16 cellular contexts compared by ENCODE assay signal in genomic region chr4:148786699-148787098, GRCh38.
A peak's percentile ranks its signal among the peaks of the same experiment; 100 is the strongest.
DNase-seq lines count a peak whose midpoint lies in the region; ATAC-seq and TF ChIP-seq lines count a peak whose summit lies in the region.
"Had no signal": no experiment of that assay in that cellular context is flagged by ENCODE, and none has a peak within 500 bp of the region (broad histone marks: within the 10 kb centered on the region; RNA-seq: fewer than 3 reads in every experiment).

No MANE protein-coding gene starts in this region.

- no peaks in the 10 kb centered on the region for H3K9me3 Mint-ChIP-seq in type B pancreatic cell
- H3K9me3 Mint-ChIP-seq: CD4-positive, alpha-beta T cell; GM23338; H9 had no signal

- no peaks in the 10 kb centered on the region for H4K20me1 ChIP-seq in OCI-LY3 (ENCODE audit: insufficient read depth, low read length)

- intact Hi-C loops in left colon (cut with DNase I, micrococcal nuclease) = no loop called here

- H3K4ac ChIP-seq in neuronal stem cell (ENCODE audit: low read length) = no peak overlapping the region

- no peak overlapping the region for H2BK5ac ChIP-seq in neuronal stem cell (ENCODE audit: low read length)

- no peak overlapping the region for H4K91ac ChIP-seq in neuronal stem cell (ENCODE audit: low read depth, low read length, poor library complexity)

- H3K27me3 ChIP-seq in OCI-LY3 (ENCODE audit: low read depth, low read length) (no peaks in the 10 kb centered on the region), neuronal stem cell (ENCODE audit: control insufficient read depth in 3 of 3, insufficient read depth in 3 of 3, low read depth in 1 of 3, low read length in 3 of 3) (no peaks in the 10 kb centered on the region)

- H3K9ac ChIP-seq in OCI-LY3 (ENCODE audit: low read length) (no peak overlapping the region), neuronal stem cell (ENCODE audit: low read depth, low read length, poor library complexity) (no peak overlapping the region)

- no peak overlapping the region for H3K14ac ChIP-seq in neuronal stem cell (ENCODE audit: low read length)

- no CpG with 5 or more reads among the region's 5 CpGs for WGBS in neuronal stem cell (ENCODE audit: extremely low coverage in 2 of 2, insufficient read length in 2 of 2, insufficient replicate concordance in 1 of 2), 2 donors

- H3K27ac ChIP-seq in OCI-LY3 (ENCODE audit: low read length) (peak overlapping the region; percentile 63), neuronal stem cell (replicated peaks; ENCODE audit: low read length) (no peak overlapping the region)

- peaks cover 11% of the 10 kb centered on the region for H3K4me1 Mint-ChIP-seq in type B pancreatic cell (ENCODE audit: unreplicated experiment)
- H3K4me1 Mint-ChIP-seq: B cell, IgD-negative memory B cell had no signal

- H3K27ac Mint-ChIP-seq in type B pancreatic cell = peak overlapping the region; percentile 71
- H3K27ac Mint-ChIP-seq: B cell; CD4-positive, alpha-beta T cell; GM23338; H9; HFFc6; IgD-negative memory B cell had no signal

- H3K27me3 Mint-ChIP-seq in type B pancreatic cell = no peaks in the 10 kb centered on the region
- H3K27me3 Mint-ChIP-seq: B cell, IgD-negative memory B cell had no signal

- H3K9me3 ChIP-seq in OCI-LY3 (ENCODE audit: insufficient read depth, low read length) (no peaks in the 10 kb centered on the region), neuronal stem cell (replicated peaks in 1 of 2; ENCODE audit: control insufficient read depth in 2 of 2, insufficient read depth in 1 of 2, low read depth in 1 of 2, low read length in 2 of 2) (no peaks in the 10 kb centered on the region)

- H2AFZ ChIP-seq in OCI-LY3 (ENCODE audit: low read depth, low read length) = peak overlapping the region; percentile 9
- H2AFZ ChIP-seq in neuronal stem cell (ENCODE audit: low read length) = no peak overlapping the region
- H2AFZ ChIP-seq: GM23338 had no signal

- no peak overlapping the region for H4K8ac ChIP-seq in neuronal stem cell (ENCODE audit: low read depth, low read length)

- H3K4me1 ChIP-seq in OCI-LY3 (ENCODE audit: low read length) (peaks cover 30% of the 10 kb centered on the region), neuronal stem cell (ENCODE audit: control insufficient read depth in 2 of 2, insufficient read depth in 1 of 2, low read depth in 1 of 2, low read length in 2 of 2) (peaks cover 0 to 6% of the 10 kb centered on the region in 2 donors)

- H3K4me3 ChIP-seq in OCI-LY3 (ENCODE audit: low read length) = peak overlapping the region; percentile 19
- H3K4me3 ChIP-seq in neuronal stem cell (ENCODE audit: low read length in 2 of 2) = no peak overlapping the region
- H3K4me3 ChIP-seq: GM12878, GM23338 had no signal

- H3K79me2 ChIP-seq in OCI-LY3 (ENCODE audit: low read length) = no peaks in the 10 kb centered on the region

- no peak overlapping the region for H3K23ac ChIP-seq in neuronal stem cell (ENCODE audit: low read depth, low read length, poor library complexity)

- no peaks in the 10 kb centered on the region for H3K36me3 Mint-ChIP-seq in type B pancreatic cell

- H3K4me2 ChIP-seq in OCI-LY3 (ENCODE audit: low read length) (peak overlapping the region; percentile 53), neuronal stem cell (ENCODE audit: insufficient read depth, low read length, poor library complexity, severe bottlenecking) (no peak overlapping the region)
- H3K4me2 ChIP-seq: GM23338 had no signal

- H2BK120ac ChIP-seq in neuronal stem cell (ENCODE audit: low read depth, low read length) = no peak overlapping the region

- no peaks in the 10 kb centered on the region for H3K79me1 ChIP-seq in neuronal stem cell (ENCODE audit: low read depth, low read length)

- H2BK15ac ChIP-seq in neuronal stem cell (ENCODE audit: low read length) = no peak overlapping the region

- TF ChIP-seq CTCF in OCI-LY3 (IDR thresholded peaks at IDR 0.05; ENCODE audit: low read depth, low read length) (no peak), type B pancreatic cell (conservative IDR thresholded peaks at IDR 0.05) (no peak)

- H2AK5ac ChIP-seq in neuronal stem cell (ENCODE audit: low read depth, low read length) = no peak overlapping the region

- H3K18ac ChIP-seq in neuronal stem cell (ENCODE audit: low read length) = no peak overlapping the region

- peak; percentile 23 for DNase-seq in HT-29 (ENCODE audit: low spot score)
- peak; percentile 35 to 72 for DNase-seq in left colon
- DNase-seq in type B pancreatic cell (ENCODE audit: extremely low spot score, unreplicated experiment) = no peak
- no peak for DNase-seq in NCI-H345 treated with DMSO at 0.1 percent for 48 hours (lab: John Stamatoyannopoulos, UW; ENCODE audit: unreplicated experiment)
- DNase-seq in neuronal stem cell (ENCODE audit: low spot score) = no peak
- no peak for DNase-seq in kidney glomerular epithelial cell (lab: John Stamatoyannopoulos, UW)
- DNase-seq: C1 segment of cervical spinal cord; CD4-positive, alpha-beta T cell; DMS79; H9; HFFc6 had no signal

- H2BK12ac ChIP-seq in neuronal stem cell (ENCODE audit: low read length) = no peak overlapping the region

- peak; percentile 85 for ATAC-seq in left colon
- ATAC-seq: GM12878, GM23338 had no signal

- no peak overlapping the region for H3K4me3 Mint-ChIP-seq in type B pancreatic cell
- H3K4me3 Mint-ChIP-seq: B cell; CD4-positive, alpha-beta T cell; GM23338; H9; HFFc6; IgD-negative memory B cell had no signal

- H3K36me3 ChIP-seq in OCI-LY3 (replicated peaks; ENCODE audit: low read depth, low read length) (no peaks in the 10 kb centered on the region), neuronal stem cell (replicated peaks in 1 of 2; ENCODE audit: control insufficient read depth in 2 of 2, insufficient read depth in 2 of 2, low read length in 2 of 2) (no peaks in the 10 kb centered on the region)

Comparison
In these comparisons a context has a peak if more than half of its experiments do, and no peak if none do; other contexts are left out.
1. DNase-seq: peak in HT-29 (single experiment) and left colon (2 of 2); none in type B pancreatic cell (single experiment), NCI-H345 treated with DMSO at 0.1 percent for 48 hours (single experiment), neuronal stem cell (single experiment) and kidney glomerular epithelial cell (single experiment).